In genomic region chr1:216119600-216119999, GRCh38 we compare ENCODE assay signal across 7 cellular contexts.
A peak's percentile ranks its signal among the peaks of the same experiment; 100 is the strongest.
DNase-seq lines count a peak whose midpoint lies in the region; ATAC-seq, FAIRE-seq and TF ChIP-seq lines count a peak whose summit lies in the region.

No MANE protein-coding gene starts in this region.

- intact Hi-C loops in activated T-helper 1 cell treated with anti-CD3 and anti-CD28 coated beads, Interleukin-12 subunit alpha, Interleukin-12 subunit beta, Interleukin-2, Interleukin-4 antibody, amounts not matched to agents 30 ng/mL and 10 ng/mL and 1 ng/mL, durations not matched to agents 14 hours and 24 hours and 36 hours (cut with micrococcal nuclease), result no loop called here

- H3K9ac ChIP-seq in OCI-LY3 (ENCODE audit: low read length) (no peak overlapping the region), keratinocyte (ENCODE audit: control insufficient read depth, extremely low read depth, insufficient read depth, low read length) (no peak overlapping the region)

- H2AFZ ChIP-seq in OCI-LY3 (ENCODE audit: low read depth, low read length), result no peak overlapping the region
- H2AFZ ChIP-seq in keratinocyte (ENCODE audit: control insufficient read depth, low read length), result no peak overlapping the region

- dilution Hi-C loops in keratinocyte (cut with MboI; ENCODE audit: extremely low pct_ligation_motif_present, low sequenced_read_pairs), result no loop called here

- peaks cover 2% of the 10 kb centered on the region; the same call in 1 of the 2 replicates for H3K27me3 ChIP-seq in OCI-LY3 (ENCODE audit: low read depth, low read length)
- no peaks in the 10 kb centered on the region for H3K27me3 ChIP-seq in keratinocyte (ENCODE audit: control insufficient read depth, extremely low read depth, insufficient read depth, low read length)

- H3K4me3 ChIP-seq in OCI-LY3 (ENCODE audit: low read length), result no peak overlapping the region
- no peak overlapping the region for H3K4me3 ChIP-seq in keratinocyte (ENCODE audit: control insufficient read depth in 2 of 3, extremely low read depth in 1 of 3, insufficient read depth in 2 of 3, low read depth in 1 of 3, low read length in 3 of 3)

- FAIRE-seq in keratinocyte (lab: Jason Lieb, UNC), result peak; percentile 20

- ATAC-seq in GM18499 (IDR thresholded peaks at IDR 0.05; ENCODE audit: insufficient read depth, unreplicated experiment) (peak; percentile 60), HG02981 (IDR thresholded peaks at IDR 0.05; ENCODE audit: unreplicated experiment) (peak; percentile 62), HG02970 (IDR thresholded peaks at IDR 0.05; ENCODE audit: low FRiP score, unreplicated experiment) (no peak)

- H3K4me1 ChIP-seq in OCI-LY3 (ENCODE audit: low read length), result no peaks in the 10 kb centered on the region
- no peaks in the 10 kb centered on the region for H3K4me1 ChIP-seq in keratinocyte (ENCODE audit: control insufficient read depth, extremely low read depth, insufficient read depth, low read length)

- H3K27ac ChIP-seq in OCI-LY3 (ENCODE audit: low read length) (no peak overlapping the region), keratinocyte (ENCODE audit: control insufficient read depth, insufficient read depth, low read length) (no peak overlapping the region)

- TF ChIP-seq CTCF in OCI-LY3 (IDR thresholded peaks at IDR 0.05; ENCODE audit: low read depth, low read length), result peak; percentile 66
- TF ChIP-seq CTCF in keratinocyte (optimal IDR thresholded peaks at IDR 0.05 in 1 of 3, IDR thresholded peaks at IDR 0.05 in 1 of 3, conservative IDR thresholded peaks at IDR 0.05 in 1 of 3; ENCODE audit: extremely low read depth in 1 of 3, insufficient read depth in 2 of 3, low read length in 3 of 3), result peak in 2 of 3 experiments; percentile 50 to 61

- no peaks in the 10 kb centered on the region for H3K9me1 ChIP-seq in keratinocyte (ENCODE audit: control insufficient read depth, extremely low read depth, insufficient read depth, low read length)

- H4K20me1 ChIP-seq in OCI-LY3 (ENCODE audit: insufficient read depth, low read length), result no peaks in the 10 kb centered on the region
- no peaks in the 10 kb centered on the region for H4K20me1 ChIP-seq in keratinocyte (ENCODE audit: control insufficient read depth, extremely low read depth, insufficient read depth, low read length)

- H3K36me3 Mint-ChIP-seq in activated T-helper 1 cell treated with anti-CD3 and anti-CD28 coated beads, Interleukin-12 subunit alpha, Interleukin-12 subunit beta, Interleukin-2, Interleukin-4 antibody, amounts not matched to agents 30 ng/mL and 10 ng/mL and 1 ng/mL, durations not matched to agents 14 hours and 24 hours and 36 hours (ENCODE audit: low read depth), result no peaks in the 10 kb centered on the region

- no peaks in the 10 kb centered on the region for H3K79me2 ChIP-seq in OCI-LY3 (ENCODE audit: low read length)
- H3K79me2 ChIP-seq in keratinocyte (ENCODE audit: control insufficient read depth, insufficient read depth, low read length), result no peaks in the 10 kb centered on the region

- no peak overlapping the region for H3K27ac Mint-ChIP-seq in activated T-helper 1 cell treated with anti-CD3 and anti-CD28 coated beads, Interleukin-12 subunit alpha, Interleukin-12 subunit beta, Interleukin-2, Interleukin-4 antibody, amounts not matched to agents 30 ng/mL and 10 ng/mL and 1 ng/mL, durations not matched to agents 14 hours and 24 hours and 36 hours

- no peak for DNase-seq in keratinocyte (ENCODE audit: low read depth, low spot score)
- DNase-seq in activated effector memory CD4-positive, alpha-beta T cell treated with Interleukin-2 at 50 U/mL for 16 hours, result no peak
- DNase-seq in activated T-helper 1 cell treated with anti-CD3 and anti-CD28 coated beads, Interleukin-12 subunit alpha, Interleukin-12 subunit beta, Interleukin-2, Interleukin-4 antibody, amounts not matched to agents 30 ng/mL and 10 ng/mL and 1 ng/mL, durations not matched to agents 14 hours and 24 hours and 36 hours (ENCODE audit: low spot score), result no peak

- no peaks in the 10 kb centered on the region for H3K4me1 Mint-ChIP-seq in activated T-helper 1 cell treated with anti-CD3 and anti-CD28 coated beads, Interleukin-12 subunit alpha, Interleukin-12 subunit beta, Interleukin-2, Interleukin-4 antibody, amounts not matched to agents 30 ng/mL and 10 ng/mL and 1 ng/mL, durations not matched to agents 14 hours and 24 hours and 36 hours (ENCODE audit: low read depth)

- H3K9me3 ChIP-seq in OCI-LY3 (ENCODE audit: insufficient read depth, low read length) (no peaks in the 10 kb centered on the region), keratinocyte (ENCODE audit: control insufficient read depth, low read depth, low read length) (no peaks in the 10 kb centered on the region)

- H3K36me3 ChIP-seq in OCI-LY3 (replicated peaks; ENCODE audit: low read depth, low read length), result no peaks in the 10 kb centered on the region
- no peaks in the 10 kb centered on the region for H3K36me3 ChIP-seq in keratinocyte (ENCODE audit: control insufficient read depth in 2 of 2, extremely low read depth in 1 of 2, insufficient read depth in 2 of 2, low read length in 2 of 2)

- H3K4me3 Mint-ChIP-seq in activated T-helper 1 cell treated with anti-CD3 and anti-CD28 coated beads, Interleukin-12 subunit alpha, Interleukin-12 subunit beta, Interleukin-2, Interleukin-4 antibody, amounts not matched to agents 30 ng/mL and 10 ng/mL and 1 ng/mL, durations not matched to agents 14 hours and 24 hours and 36 hours, result no peak overlapping the region

- no peak overlapping the region for H3K4me2 ChIP-seq in OCI-LY3 (ENCODE audit: low read length)
- H3K4me2 ChIP-seq in keratinocyte (ENCODE audit: control insufficient read depth, extremely low read depth, insufficient read depth, low read depth, low read length), result no peak overlapping the region

- H3K9me3 Mint-ChIP-seq in activated T-helper 1 cell treated with anti-CD3 and anti-CD28 coated beads, Interleukin-12 subunit alpha, Interleukin-12 subunit beta, Interleukin-2, Interleukin-4 antibody, amounts not matched to agents 30 ng/mL and 10 ng/mL and 1 ng/mL, durations not matched to agents 14 hours and 24 hours and 36 hours, result no peaks in the 10 kb centered on the region

- no peaks in the 10 kb centered on the region for H3K27me3 Mint-ChIP-seq in activated T-helper 1 cell treated with anti-CD3 and anti-CD28 coated beads, Interleukin-12 subunit alpha, Interleukin-12 subunit beta, Interleukin-2, Interleukin-4 antibody, amounts not matched to agents 30 ng/mL and 10 ng/mL and 1 ng/mL, durations not matched to agents 14 hours and 24 hours and 36 hours (ENCODE audit: insufficient read depth)
